1 cellular context compared by ENCODE assay signal in the genomic region with DNA sequence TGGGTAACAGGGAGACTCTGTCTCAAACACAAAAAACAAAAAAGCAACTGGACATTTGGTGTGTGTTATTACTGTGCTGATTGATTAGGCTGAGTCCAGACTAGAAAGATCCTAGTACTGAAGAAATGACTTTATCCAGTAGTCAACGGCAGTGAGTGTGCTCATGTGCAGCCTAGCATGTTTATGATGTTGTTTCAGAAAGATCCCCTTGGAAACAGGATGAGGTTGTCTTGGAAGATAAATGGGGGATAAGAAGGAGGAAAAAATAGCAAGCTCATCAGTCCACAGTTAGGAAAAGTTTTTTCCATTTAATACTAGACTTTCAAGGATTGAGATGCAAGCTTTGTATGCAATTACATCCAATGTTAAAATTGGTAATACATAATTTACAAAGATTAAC.
TF ChIP-seq lines count a peak whose summit lies in the region.

No MANE protein-coding gene starts in this region.

TF ChIP-seq in WTC11, 78 proteins besides CTCF, POLR2A, EP300 and RAD21 (continued from another document):
- no peak for TF ChIP-seq JUN (CRISPR knock-in tag; IDR thresholded peaks at IDR 0.05)
